In genomic region chr10:103692421-103693069, GRCh38 we compare ENCODE assay signal across 9 cellular contexts.
DNase-seq lines count a peak whose midpoint lies in the region; ATAC-seq, FAIRE-seq and TF ChIP-seq lines count a peak whose summit lies in the region.
"Had no signal": no experiment of that assay in that cellular context is flagged by ENCODE, and none has a peak within 500 bp of the region (broad histone marks: within the 10 kb centered on the region; RNA-seq: fewer than 3 reads in every experiment).

No MANE protein-coding gene starts in this region.

- CTCF ChIA-PET in GM10248 (lab: Yijun Ruan, JAX): interaction anchor here (10.5 kb wide), 1 partner anchor 91 kb away, joined by 196 read pairs; no protein-coding TSS in a partner anchor

- POLR2A ChIA-PET in GM10248 (lab: Yijun Ruan, JAX): no interaction called here

- H3K4me1 Mint-ChIP-seq in astrocyte (ENCODE audit: low read depth, unreplicated experiment) (peaks cover 24% of the 10 kb centered on the region), nephron progenitor cell (peaks cover 55% of the 10 kb centered on the region)

- H3K9me3 Mint-ChIP-seq in astrocyte (ENCODE audit: unreplicated experiment) (no peaks in the 10 kb centered on the region), nephron progenitor cell (no peaks in the 10 kb centered on the region)

- peak; percentile 56 for ATAC-seq in GM19455 (IDR thresholded peaks at IDR 0.05; ENCODE audit: unreplicated experiment)
- peak; percentile 54 for ATAC-seq in HG03442 (IDR thresholded peaks at IDR 0.05; ENCODE audit: unreplicated experiment)
- ATAC-seq in sciatic nerve: no peak

- no peak overlapping the region for H3K27ac ChIP-seq in astrocyte (ENCODE audit: low read depth, low read length)
- H3K27ac ChIP-seq: VCaP had no signal

- TF ChIP-seq CTCF in GM10248 (IDR thresholded peaks at IDR 0.05; ENCODE audit: control extremely low read depth, extremely low read depth, low read depth, missing control alignments) (peak; percentile 5), astrocyte (IDR thresholded peaks at IDR 0.05; ENCODE audit: insufficient read depth, low read depth, low read length) (no peak), nephron progenitor cell (IDR thresholded peaks at IDR 0.05) (no peak)

- peak overlapping the region; percentile 42 for H3K9ac ChIP-seq in astrocyte (ENCODE audit: low read length)

- H3K27me3 Mint-ChIP-seq in astrocyte (ENCODE audit: low read depth, unreplicated experiment) (peaks cover 20% of the 10 kb centered on the region), nephron progenitor cell (ENCODE audit: low read depth, poor library complexity) (peaks cover 58% of the 10 kb centered on the region)

- intact Hi-C loops in sciatic nerve (cut with DNase I): no loop called here

- H3K4me3 Mint-ChIP-seq in astrocyte (ENCODE audit: unreplicated experiment) (peak overlapping the region; percentile 79), nephron progenitor cell (peak overlapping the region; percentile 71)

- peak overlapping the region; percentile 43 for H2AFZ ChIP-seq in astrocyte (ENCODE audit: low read depth, low read length)

- peaks cover 3% of the 10 kb centered on the region for H3K79me2 ChIP-seq in astrocyte (ENCODE audit: insufficient read depth, low read length)

- H3K27me3 ChIP-seq in astrocyte (ENCODE audit: insufficient read depth, low read length): peaks cover 2% of the 10 kb centered on the region

- peak overlapping the region; percentile 88 for H3K4me2 ChIP-seq in astrocyte (ENCODE audit: low read length)

- DNase-seq in GM10248 (ENCODE audit: extremely low spot score) (peak; percentile 88), astrocyte (ENCODE audit: low read depth) (no peak), nephron progenitor cell (peak; percentile 58), NCI-H1436 treated with DMSO at 0.1 percent for 48 hours (lab: John Stamatoyannopoulos, UW) (no peak), sciatic nerve (ENCODE audit: low spot score) (no peak), SHP77 (lab: John Stamatoyannopoulos, UW) (no peak)

- FAIRE-seq in astrocyte (lab: Jason Lieb, UNC): no peak

- H3K36me3 Mint-ChIP-seq in astrocyte (ENCODE audit: low read depth, unreplicated experiment): peaks cover 4% of the 10 kb centered on the region
- H3K36me3 Mint-ChIP-seq in nephron progenitor cell (ENCODE audit: low read depth): no peaks in the 10 kb centered on the region

- no peaks in the 10 kb centered on the region for H3K36me3 ChIP-seq in astrocyte (ENCODE audit: insufficient read depth, low read length)

- no peaks in the 10 kb centered on the region for H3K9me3 ChIP-seq in astrocyte (ENCODE audit: insufficient read depth, low read depth, low read length)

- H3K4me1 ChIP-seq in astrocyte (ENCODE audit: insufficient read depth, low read length): peaks cover 35% of the 10 kb centered on the region

- H3K27ac Mint-ChIP-seq in astrocyte (ENCODE audit: unreplicated experiment) (no peak overlapping the region), nephron progenitor cell (no peak overlapping the region)

- H3K4me3 ChIP-seq in astrocyte (ENCODE audit: insufficient read depth, low read depth, low read length): peak overlapping the region; percentile 56

- peaks cover 20% of the 10 kb centered on the region for H4K20me1 ChIP-seq in astrocyte (ENCODE audit: insufficient read depth, low read length)

Comparison
In these comparisons a context has a peak if more than half of its experiments do, and no peak if none do; other contexts are left out.
1. DNase-seq: peak in GM10248 (single experiment) and nephron progenitor cell (single experiment); none in astrocyte (single experiment), NCI-H1436 treated with DMSO at 0.1 percent for 48 hours (single experiment), sciatic nerve (single experiment) and SHP77 (0 of 2).